30 cellular contexts compared by ENCODE assay signal in the genomic region with DNA sequence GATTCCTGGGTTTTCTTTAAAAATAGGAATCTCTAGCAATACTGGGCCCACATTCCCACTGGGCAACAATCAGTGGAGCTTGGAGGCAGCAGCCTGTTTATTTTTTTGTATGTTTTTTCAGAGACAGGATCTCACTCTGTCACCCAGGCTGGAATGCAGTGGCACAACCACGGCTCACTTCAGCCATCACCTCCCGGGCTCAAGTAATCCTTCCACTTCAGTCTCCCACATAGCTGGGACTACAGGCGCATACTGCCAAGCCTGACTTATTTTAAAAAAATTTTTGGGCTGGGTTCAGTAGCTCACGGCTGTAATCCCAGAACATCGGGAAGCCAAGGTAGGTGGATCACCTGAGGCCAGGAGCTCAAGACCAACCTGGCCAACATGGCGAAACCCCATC. TPM values are rescaled to one million over a fixed set of nuclear protein-coding genes. Genes with fewer than 3 reads are reported as not detected.
A peak's percentile ranks its signal among the peaks of the same experiment; 100 is the strongest.
DNase-seq lines count a peak whose midpoint lies in the region; ATAC-seq, FAIRE-seq and TF ChIP-seq lines count a peak whose summit lies in the region.
"Had no signal": no experiment of that assay in that cellular context is flagged by ENCODE, and none has a peak within 500 bp of the region (broad histone marks: within the 10 kb centered on the region; RNA-seq: fewer than 3 reads in every experiment).

No MANE protein-coding gene starts in this region.

- peaks cover 9% of the 10 kb centered on the region for H3K36me3 Mint-ChIP-seq in activated CD4-positive, alpha-beta T cell treated with anti-CD3 and anti-CD28 coated beads, Interleukin-2, amount 10 ng/mL, durations not matched to agents 7 days and 5 days (ENCODE audit: low read depth)
- H3K36me3 Mint-ChIP-seq: activated naive CD8-positive, alpha-beta T cell had no signal

- FAIRE-seq in GM12878 (lab: Jason Lieb, UNC): no peak

- no peak overlapping the region for H3K4me3 Mint-ChIP-seq in activated CD4-positive, alpha-beta T cell treated with anti-CD3 and anti-CD28 coated beads, Interleukin-2, amount 10 ng/mL, durations not matched to agents 7 days and 5 days
- H3K4me3 Mint-ChIP-seq: mesothelial cell of epicardium had no signal

- RAD21 ChIA-PET in GM12878 (lab: Charles Lee; ENCODE audit: unreplicated experiment): interaction anchor here (1.2 to 2.7 kb wide), 5 partner anchors 12 to 143 kb away, joined by 3 to 13 read pairs (median 4); no protein-coding TSS in a partner anchor

- H3K27ac ChIP-seq in GM12878 (ENCODE audit: control insufficient read depth, insufficient read depth) (peak overlapping the region; percentile 37; the same call in 1 of the 2 replicates), thyroid gland (peak overlapping the region; percentile 52 to 81 (median 56))
- H3K27ac ChIP-seq: 22Rv1, ascending aorta, C4-2B, cardiac muscle cell, colonic mucosa, hepatocyte, SK-N-MC had no signal

- no peak for TF ChIP-seq POLR2A in GM12878 (IDR thresholded peaks at IDR 0.05; ENCODE audit: low read depth, low read length)
- TF ChIP-seq POLR2A in thyroid gland (IDR thresholded peaks at IDR 0.05): no peak

- POLR2A ChIA-PET in activated CD4-positive, alpha-beta T cell treated with anti-CD3 and anti-CD28 coated beads, Interleukin-2, amount 10 ng/mL, durations not matched to agents 7 days and 5 days (lab: Charles Lee): no interaction called here
- POLR2A ChIA-PET in GM12878 (lab: Charles Lee): no interaction called here

- H3K4me1 Mint-ChIP-seq in activated CD4-positive, alpha-beta T cell treated with anti-CD3 and anti-CD28 coated beads, Interleukin-2, amount 10 ng/mL, durations not matched to agents 7 days and 5 days: peaks cover 36% of the 10 kb centered on the region
- H3K4me1 Mint-ChIP-seq: mesothelial cell of epicardium had no signal

- no peak for TF ChIP-seq RAD21 in GM12878 (IDR thresholded peaks at IDR 0.05; ENCODE audit: insufficient read depth, low read depth, low read length)

- SMC1A ChIA-PET in GM12878 (lab: Charles Lee; ENCODE audit: uncharacterized antibody, unreplicated experiment): interaction anchor here (0.7 to 7.4 kb wide), 10 partner anchors 9 to 515 kb away, joined by 3 to 80 read pairs (median 4); no protein-coding TSS in a partner anchor

- TF ChIP-seq CTCF in GM12878 (IDR thresholded peaks at IDR 0.05 in 2 of 3, conservative IDR thresholded peaks at IDR 0.05 in 1 of 3; ENCODE audit: control insufficient read depth in 2 of 3, extremely low read depth in 1 of 3, insufficient read depth in 1 of 3, low read depth in 3 of 3, low read length in 3 of 3) (no peak), thyroid gland (IDR thresholded peaks at IDR 0.05) (no peak)

- no peaks in the 10 kb centered on the region for H3K36me3 ChIP-seq in MG63
- no peaks in the 10 kb centered on the region for H3K36me3 ChIP-seq in GM12878 (ENCODE audit: control insufficient read depth in 2 of 2, insufficient read depth in 2 of 2, low read length in 1 of 2)
- peaks cover 23 to 28% of the 10 kb centered on the region in 2 donors for H3K36me3 ChIP-seq in thyroid gland
- H3K36me3 ChIP-seq: ascending aorta, colonic mucosa, tibial nerve had no signal

- ATAC-seq in GM12878 (no peak), HG03196 (IDR thresholded peaks at IDR 0.05; ENCODE audit: unreplicated experiment) (no peak), GM21447 (IDR thresholded peaks at IDR 0.05; ENCODE audit: unreplicated experiment) (no peak)
- ATAC-seq: HCT116, left colon had no signal

- H3K4me2 ChIP-seq in GM12878 (ENCODE audit: control insufficient read depth, insufficient read depth): no peak overlapping the region
- H3K4me2 ChIP-seq: hepatocyte had no signal

- peaks cover 1% of the 10 kb centered on the region for H3K27me3 Mint-ChIP-seq in activated CD4-positive, alpha-beta T cell treated with anti-CD3 and anti-CD28 coated beads, Interleukin-2, amount 10 ng/mL, durations not matched to agents 7 days and 5 days
- H3K27me3 Mint-ChIP-seq: activated naive CD8-positive, alpha-beta T cell had no signal

- H3K79me2 ChIP-seq in GM12878 (ENCODE audit: control insufficient read depth, insufficient read depth, low read length): no peaks in the 10 kb centered on the region
- H3K79me2 ChIP-seq: hepatocyte had no signal

- no TSS peak for BruUV-seq in GM12878 (replicated peaks; lab: Mats Ljungman, UMichigan)

- CTCF ChIA-PET in activated CD4-positive, alpha-beta T cell treated with anti-CD3 and anti-CD28 coated beads, Interleukin-2, amount 10 ng/mL, durations not matched to agents 7 days and 5 days (lab: Charles Lee): interaction anchor here (0.8 to 4.5 kb wide), 4 partner anchors 12 to 47 kb away, joined by 3 to 18 read pairs (median 4); no protein-coding TSS in a partner anchor
- CTCF ChIA-PET in GM12878 (lab: Yijun Ruan, JAX): interaction anchor here (0.7 to 13.5 kb wide), 10 partner anchors 8 to 515 kb away, joined by 3 to 235 read pairs (median 5); a partner anchor contains a TSS

- H4K20me1 ChIP-seq in GM12878 (ENCODE audit: control insufficient read depth, insufficient read depth): no peaks in the 10 kb centered on the region

- no peak overlapping the region for H2AFZ ChIP-seq in GM12878 (ENCODE audit: control insufficient read depth, low read depth, low read length)
- H2AFZ ChIP-seq: hepatocyte had no signal

- H3K9me3 Mint-ChIP-seq in activated CD4-positive, alpha-beta T cell treated with anti-CD3 and anti-CD28 coated beads, Interleukin-2, amount 10 ng/mL, durations not matched to agents 7 days and 5 days: no peaks in the 10 kb centered on the region
- H3K9me3 Mint-ChIP-seq: mesothelial cell of epicardium had no signal

- DNase-seq in activated CD4-positive, alpha-beta T cell treated with anti-CD3 and anti-CD28 coated beads, Interleukin-2, amount 10 ng/mL, durations not matched to agents 7 days and 5 days: no peak
- DNase-seq in activated CD4-positive, alpha-beta T cell treated with anti-CD3 and anti-CD28 coated beads for 4 hours: no peak
- DNase-seq in MG63 (peak; percentile 37), GM12878 (ENCODE audit: low read depth, low spot score) (no peak), thyroid gland (peak; percentile 86 to 88)
- DNase-seq in activated effector memory CD4-positive, alpha-beta T cell treated with anti-CD3 and anti-CD28 coated beads, Interleukin-2, amount 50 U/mL, for 16 hours: no peak
- DNase-seq: activated CD4-positive, alpha-beta T cell treated with anti-CD3 and anti-CD28 coated beads for 1 hour; activated T-cell treated with anti-CD3 and anti-CD28 coated beads for 4 hours; Calu3; colonic mucosa; DMS79; effector CD4-positive, alpha-beta T cell; left colon; NCI-H1048; NCI-H2107; NCI-H345; NCI-H748 treated with DMSO at 0.1 percent for 48 hours; RPMI8226 had no signal

- intact Hi-C loops in GM12878 (cut with micrococcal nuclease; ENCODE audit: unreplicated experiment): loop anchor here (5.0 kb wide), 1 partner anchor 238 kb away; no protein-coding TSS in a partner anchor
- intact Hi-C loops in thyroid gland (cut with DNase I): no loop called here

- H3K4me3 ChIP-seq in MG63 (no peak overlapping the region), GM12878 (no peak overlapping the region), thyroid gland (replicated peaks in 1 of 3) (no peak overlapping the region)
- H3K4me3 ChIP-seq: ascending aorta, cardiac muscle cell, colonic mucosa, hepatocyte, SK-N-MC, tibial nerve had no signal

- H3K27ac Mint-ChIP-seq in activated CD4-positive, alpha-beta T cell treated with anti-CD3 and anti-CD28 coated beads, Interleukin-2, amount 10 ng/mL, durations not matched to agents 7 days and 5 days: peak overlapping the region; percentile 96
- H3K27ac Mint-ChIP-seq: mesothelial cell of epicardium had no signal

- TF ChIP-seq EP300 in GM12878 (IDR thresholded peaks at IDR 0.05; ENCODE audit: borderline replicate concordance in 1 of 2, control insufficient read depth in 1 of 2, low read depth in 2 of 2, low read length in 2 of 2): no peak

- H3K9ac ChIP-seq in GM12878 (ENCODE audit: control insufficient read depth, insufficient read depth, low read length): no peak overlapping the region

- 0 out of 2 replicates have a peak, but pooled peaks cover 3% of the 10 kb centered on the region for H3K27me3 ChIP-seq in MG63
- H3K27me3 ChIP-seq in GM12878 (replicated peaks in 1 of 2; ENCODE audit: control insufficient read depth in 2 of 2, insufficient read depth in 2 of 2, low read length in 1 of 2): no peaks in the 10 kb centered on the region
- H3K27me3 ChIP-seq in thyroid gland: no peaks in the 10 kb centered on the region
- H3K27me3 ChIP-seq: ascending aorta, cardiac muscle cell, colonic mucosa, hepatocyte, tibial nerve had no signal

- WGBS in GM12878 (ENCODE audit: insufficient coverage, insufficient replicate concordance, low lambda C conversion rate, missing lambda C conversion rate): 92% methylated on average over 6 of the region's 6 CpGs
- WGBS in thyroid gland, 2 donors: 38 to 53% methylated on average over 6 of the region's 6 CpGs

- H3K9me3 ChIP-seq in MG63 (no peaks in the 10 kb centered on the region), GM12878 (replicated peaks; ENCODE audit: control insufficient read depth, insufficient read depth, low read length) (no peaks in the 10 kb centered on the region), thyroid gland (no peaks in the 10 kb centered on the region)
- H3K9me3 ChIP-seq: ascending aorta, colonic mucosa, tibial nerve had no signal

- peaks cover 26% of the 10 kb centered on the region for H3K4me1 ChIP-seq in GM12878 (ENCODE audit: control insufficient read depth, insufficient read depth, low read length)
- peaks cover 4 to 7% of the 10 kb centered on the region in 2 donors for H3K4me1 ChIP-seq in thyroid gland
- H3K4me1 ChIP-seq: ascending aorta, colonic mucosa, tibial nerve had no signal

- in situ Hi-C loops in GM12878 (cut with MboI): no loop called here

RNA-seq across cellular contexts. Expression of a gene that starts 29.1 kb away (rescaled TPM):
- total RNA-seq in activated CD4-positive, alpha-beta T cell treated with anti-CD3 and anti-CD28 coated beads, Interleukin-2, amount 10 ng/mL, durations not matched to agents 7 days and 5 days: 10 to 100 TPM; 28.5 to 34.2 TPM
- 11.7 and 18.9 TPM in 2 replicates for total RNA-seq in MG63 (2014; rRNA removed; shearing (Covaris generic); ENCODE audit: low replicate concordance)
- total RNA-seq in GM12878 (2013; cell fraction: nucleolus; rRNA removed): 24.0 and 28.5 TPM in 2 replicates
- total RNA-seq in GM12878 (2014; rRNA removed) (16.8 and 18.4 TPM in 2 replicates), GM12878 (2014; rRNA removed; fragmentation: Illumina TruSeq; extraction: Trizol) (10.0 and 10.4 TPM in 2 replicates), GM12878 (2021) (16.8 and 16.9 TPM in 2 replicates), thyroid gland (10 to 100 TPM; 49.6 to 62.1 (median 54.4) TPM)
- 6.4 TPM for polyA plus RNA-seq in GM12878 (2011; ENCODE audit: low read depth)
- polyA plus RNA-seq in GM12878 (2011; rRNA removed) (11.3 and 14.6 TPM in 2 replicates), GM12878 (2014; fragmentation: Illumina TruSeq; extraction: Trizol) (10.4 and 10.6 TPM in 2 replicates), GM12878 (2014; fragmentation: Nextera tagmentation; extraction: Ambion mirVana) (1 to 10 TPM; 2.4 to 4.7 TPM), GM12878 (2014; rRNA removed) (15.8 and 15.9 TPM in 2 replicates), GM12878 (2016; fragmentation: Nextera tagmentation; extraction: Ambion mirVana) (10 to 100 TPM; 23.4 to 25.9 TPM)
- 17.2 and 19.4 TPM in 2 replicates for polyA plus RNA-seq in GM12878 (2011; cell fraction: cytosol; rRNA removed)
- polyA plus RNA-seq in GM12878 (2011; cell fraction: nucleus; rRNA removed): 10.7 and 15.2 TPM in 2 replicates
- 10.1 and 11.5 TPM in 2 replicates for polyA plus RNA-seq in GM12878 (2012)
- polyA minus RNA-seq in GM12878 (2011; rRNA and poly(A)+ RNA removed): 19.8 and 21.5 TPM in 2 replicates
- polyA minus RNA-seq in GM12878 (2011; cell fraction: cytosol; rRNA and poly(A)+ RNA removed): 5.9 and 9.5 TPM in 2 replicates
- polyA minus RNA-seq in GM12878 (2011; cell fraction: nucleus; rRNA and poly(A)+ RNA removed): 8.0 and 14.6 TPM in 2 replicates

Comparison
In these comparisons a context has a peak if more than half of its experiments do, and no peak if none do; other contexts are left out.
1. DNase-seq: peak in MG63 (single experiment) and thyroid gland (2 of 2); none in activated CD4-positive, alpha-beta T cell treated with anti-CD3 and anti-CD28 coated beads, Interleukin-2, amount 10 ng/mL, durations not matched to agents 7 days and 5 days (single experiment), activated CD4-positive, alpha-beta T cell treated with anti-CD3 and anti-CD28 coated beads for 4 hours (0 of 2), GM12878 (single experiment) and activated effector memory CD4-positive, alpha-beta T cell treated with anti-CD3 and anti-CD28 coated beads, Interleukin-2, amount 50 U/mL, for 16 hours (single experiment).